9 cellular contexts compared by ENCODE assay signal in the genomic region with DNA sequence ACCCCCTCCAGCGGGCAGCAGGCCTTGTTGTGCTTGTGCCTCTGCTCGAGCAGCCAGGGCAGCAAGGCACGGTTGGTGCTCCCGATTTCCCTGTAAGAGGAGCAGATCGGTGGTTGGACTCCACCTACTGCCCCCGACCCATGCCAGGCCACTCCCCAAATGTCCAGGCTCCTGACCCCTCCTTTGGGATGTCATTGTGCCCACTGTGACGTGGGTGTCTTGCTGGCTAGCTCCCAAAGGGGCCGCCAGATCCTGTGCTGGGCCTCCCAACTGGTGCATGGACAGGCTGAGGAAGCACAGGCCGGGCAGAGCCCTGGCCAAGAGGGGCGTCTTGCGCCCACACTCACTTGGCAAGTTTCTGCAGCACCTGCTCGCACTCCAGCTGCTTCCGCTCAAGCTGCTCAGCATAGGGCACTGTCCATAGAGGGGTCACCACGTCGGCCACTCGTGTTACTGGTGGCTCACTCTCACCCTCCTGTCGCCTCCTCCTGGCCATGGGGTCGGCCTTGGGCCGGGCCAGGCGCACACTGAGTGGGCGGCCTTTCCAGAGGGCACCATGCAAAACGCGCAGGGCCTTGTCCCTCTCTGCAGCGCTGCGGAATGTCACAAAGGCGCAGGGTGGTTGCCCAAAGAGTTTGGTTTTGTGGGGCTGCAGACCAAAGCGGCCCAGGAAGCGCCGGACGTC. TPM values are rescaled to one million over a fixed set of nuclear protein-coding genes. Genes with fewer than 3 reads are reported as not detected.
DNase-seq lines count a peak whose midpoint lies in the region; ATAC-seq, FAIRE-seq and TF ChIP-seq lines count a peak whose summit lies in the region.
"Had no signal": no experiment of that assay in that cellular context is flagged by ENCODE, and none has a peak within 500 bp of the region (broad histone marks: within the 10 kb centered on the region; RNA-seq: fewer than 3 reads in every experiment).

A gene (plus strand): TSS at position 414 of the 685 bp plus-strand sequence. CDS start 81 bp downstream, at position 495.

- WGBS in prostate gland, result 64% methylated on average over 29 of the region's 30 CpGs

- no peak for DNase-seq in GM12891 (ENCODE audit: insufficient read length, low spot score)
- DNase-seq in Right ventricle myocardium inferior (ENCODE audit: missing footprints), result peak; percentile 67
- no peak for DNase-seq in prostate gland (ENCODE audit: low spot score)
- DNase-seq in GDM1 (lab: John Stamatoyannopoulos, UW), result no peak
- no peak for DNase-seq in NK-92 treated with Interleukin-12 subunit alpha and Interleukin-12 subunit beta, amount 100 ng/mL, for 24 hours (lab: John Stamatoyannopoulos, UW)

- H3K4me1 ChIP-seq in prostate gland (replicated peaks), result peaks cover 3% of the 10 kb centered on the region

- intact Hi-C loops in Right ventricle myocardium inferior (cut with DNase I) (loop anchor here (5.0 to 10.0 kb wide), 2 partner anchors 34 to 261 kb away; a partner anchor contains a TSS), prostate gland (cut with DNase I) (loop anchor here (2.0 kb wide), 1 partner anchor 35 kb away; a partner anchor contains a TSS)

- peaks cover 0 to 21% of the 10 kb centered on the region in 2 donors for H3K36me3 ChIP-seq in prostate gland

- H3K4me3 ChIP-seq in WI38 (ENCODE audit: low read depth, low read length), result peak within 1 kb of the TSS; percentile 86
- peak within 1 kb of the TSS; percentile 80 to 88 for H3K4me3 ChIP-seq in prostate gland

- no peaks in the 10 kb centered on the region for H3K9me3 ChIP-seq in prostate gland

- TF ChIP-seq POLR2A in GM12891 (IDR thresholded peaks at IDR 0.05; ENCODE audit: low read depth, low read length), result peak; percentile 28; the same call in 1 of the 2 replicates
- TF ChIP-seq POLR2A in prostate gland (IDR thresholded peaks at IDR 0.05), result no peak

- no peak for FAIRE-seq in GM12891 (lab: Jason Lieb, UNC)
- FAIRE-seq: TTC549 had no signal

- TF ChIP-seq CTCF in WI38 (IDR thresholded peaks at IDR 0.05; ENCODE audit: low read depth, low read length) (no peak), prostate gland (IDR thresholded peaks at IDR 0.05) (no peak)

- peak within 1 kb of the TSS; percentile 63 to 83 for H3K27ac ChIP-seq in prostate gland

- ATAC-seq in Right ventricle myocardium inferior (no peak), GM18861 (IDR thresholded peaks at IDR 0.05; ENCODE audit: unreplicated experiment) (no peak), HG03280 (IDR thresholded peaks at IDR 0.05; ENCODE audit: unreplicated experiment) (no peak)

- no peaks in the 10 kb centered on the region for H3K27me3 ChIP-seq in prostate gland (replicated peaks; ENCODE audit: insufficient read depth)

TF ChIP-seq in GM12891, 5 proteins besides CTCF, POLR2A, EP300 and RAD21:
- TF ChIP-seq PAX5 (IDR thresholded peaks at IDR 0.05; ENCODE audit: insufficient read depth, low read length, severe bottlenecking), result no peak
- TF ChIP-seq POLR2AphosphoS5 (IDR thresholded peaks at IDR 0.05; ENCODE audit: low read depth, low read length), result no peak
- no peak for TF ChIP-seq POU2F2 (IDR thresholded peaks at IDR 0.05; ENCODE audit: low read depth, low read length)
- TF ChIP-seq TAF1 (IDR thresholded peaks at IDR 0.05; ENCODE audit: low read depth, low read length), result no peak
- TF ChIP-seq SPI1 (IDR thresholded peaks at IDR 0.05; ENCODE audit: low read depth, low read length), result no peak

RNA-seq across cellular contexts. Expression of the gene that starts here (rescaled TPM):
- polyA plus RNA-seq in GM12891 (2012; ENCODE audit: low read depth, missing spikeins), result 168 TPM
- 42.7 TPM for total RNA-seq in Right ventricle myocardium inferior
- total RNA-seq in prostate gland, result 100 to 1,000 TPM; 108 to 204 TPM
